ENCODE assay signal across 23 cellular contexts in the genomic region with DNA sequence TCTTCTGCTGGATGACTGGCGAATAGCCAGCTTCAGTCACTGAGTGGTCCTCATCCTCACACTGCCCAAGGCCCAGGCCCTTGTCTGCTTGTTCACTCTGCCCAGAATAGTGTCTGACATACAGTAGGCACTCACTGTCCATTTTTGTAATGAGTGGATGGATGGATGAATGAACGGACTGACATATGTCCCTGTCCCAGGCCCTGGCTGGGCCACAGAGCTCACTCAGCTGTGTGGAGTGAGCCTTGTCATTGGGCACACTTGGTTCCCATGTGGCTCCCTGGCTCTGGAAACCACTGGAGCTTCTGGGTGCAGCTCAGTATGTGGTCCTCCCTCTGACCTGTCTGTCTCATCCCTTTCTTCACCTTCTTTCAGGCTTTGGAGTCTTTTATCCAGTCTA. TPM values are rescaled to one million over a fixed set of nuclear protein-coding genes. Genes with fewer than 3 reads are reported as not detected.
A peak's percentile ranks its signal among the peaks of the same experiment; 100 is the strongest.
DNase-seq lines count a peak whose midpoint lies in the region; TF ChIP-seq lines count a peak whose summit lies in the region.
"Had no signal": no experiment of that assay in that cellular context is flagged by ENCODE, and none has a peak within 500 bp of the region (broad histone marks: within the 10 kb centered on the region; RNA-seq: fewer than 3 reads in every experiment).

No MANE protein-coding gene starts in this region.

- H3K27me3 Mint-ChIP-seq in nephron (ENCODE audit: low read depth): peaks cover 38% of the 10 kb centered on the region

- H3K4me3 Mint-ChIP-seq in nephron: peak overlapping the region in 1 of 3 experiments; percentile 25

- TF ChIP-seq CTCF in nephron (IDR thresholded peaks at IDR 0.05; ENCODE audit: unreplicated experiment in 3 of 3): no peak

- POLR2A ChIA-PET in HEK293T (lab: Yijun Ruan, JAX): interaction anchor here (0.6 to 0.7 kb wide), 2 partner anchors 9 to 14 kb away, joined by 3 read pairs; no protein-coding TSS in a partner anchor

- H3K4me3 ChIP-seq in skeletal muscle tissue (ENCODE audit: low read length in 3 of 3): no peak overlapping the region
- H3K4me3 ChIP-seq: HAP-1, PC-9 had no signal

- H3K27ac ChIP-seq in skeletal muscle tissue (ENCODE audit: low read depth, low read length): no peak overlapping the region
- H3K27ac ChIP-seq: 22Rv1, PC-9 had no signal

- H3K9ac ChIP-seq in skeletal muscle tissue (ENCODE audit: low read depth in 1 of 3, low read length in 3 of 3): peak overlapping the region in 2 of 3 donors; percentile 12 to 33

- DNase-seq in DMS 273 (lab: John Stamatoyannopoulos, UW; ENCODE audit: unreplicated experiment) (peak; percentile 99), DMS 273 treated with DMSO at 0.1 percent for 48 hours (lab: John Stamatoyannopoulos, UW) (no peak), NCI-H2029 treated with DMSO at 0.1 percent for 48 hours (lab: John Stamatoyannopoulos, UW) (peak; percentile 100), HEK293T (ENCODE audit: extremely low spot score) (no peak), cerebellum (ENCODE audit: low spot score) (no peak)
- DNase-seq: CD4-positive, CD25-positive, alpha-beta regulatory T cell; DMS53; GOT3; KG1; MM.1S; NCI-H1048; NCI-H1436; NCI-H187; NCI-H2107; NCI-H748 treated with DMSO at 0.1 percent for 48 hours; PC-9; Right ventricle myocardium superior had no signal

- H3K9me3 ChIP-seq in skeletal muscle tissue (ENCODE audit: control insufficient read depth in 3 of 3, low read length in 3 of 3): peaks cover 0 to 2% (median 0%) of the 10 kb centered on the region in 3 donors
- H3K9me3 ChIP-seq: BE2C, HAP-1 had no signal

- CTCF ChIA-PET in HEK293T (lab: Yijun Ruan, JAX): no interaction called here

- no peaks in the 10 kb centered on the region for H3K36me3 Mint-ChIP-seq in nephron (ENCODE audit: low read depth)
- H3K36me3 Mint-ChIP-seq: CD4-positive, CD25-positive, alpha-beta regulatory T cell had no signal

- H3K4me1 Mint-ChIP-seq in nephron: peaks cover 82% of the 10 kb centered on the region
- H3K4me1 Mint-ChIP-seq: CD4-positive, CD25-positive, alpha-beta regulatory T cell had no signal

- H3K27ac Mint-ChIP-seq in nephron: peak overlapping the region; percentile 45 to 68 (median 68)
- H3K27ac Mint-ChIP-seq: CD4-positive, CD25-positive, alpha-beta regulatory T cell had no signal

- no peaks in the 10 kb centered on the region for H3K36me3 ChIP-seq in skeletal muscle tissue (ENCODE audit: control insufficient read depth in 3 of 3, insufficient read depth in 3 of 3, low read length in 3 of 3)
- H3K36me3 ChIP-seq: BE2C, HAP-1 had no signal

- H3K4me1 ChIP-seq in skeletal muscle tissue (ENCODE audit: control insufficient read depth in 3 of 3, insufficient read depth in 3 of 3, low read length in 3 of 3): peaks cover 22 to 52% (median 41%) of the 10 kb centered on the region in 3 donors
- H3K4me1 ChIP-seq: HAP-1 had no signal

- H3K9me3 Mint-ChIP-seq in nephron: peaks cover 3% of the 10 kb centered on the region

- H3K27me3 ChIP-seq in skeletal muscle tissue (ENCODE audit: control insufficient read depth in 3 of 3, insufficient read depth in 3 of 3, low read length in 3 of 3): peaks cover 0 to 7% (median 0%) of the 10 kb centered on the region in 3 donors
- H3K27me3 ChIP-seq: BE2C had no signal

TF ChIP-seq in HEK293T, 16 proteins besides CTCF, POLR2A, EP300 and RAD21:
- TF ChIP-seq LEF1 (IDR thresholded peaks at IDR 0.05; ENCODE audit: borderline replicate concordance) (no peak), TARDBP (IDR thresholded peaks at IDR 0.05) (no peak), HDGF (IDR thresholded peaks at IDR 0.05; ENCODE audit: borderline replicate concordance) (no peak)

RNA-seq across cellular contexts. Expression of gene FOXO6, which starts 36.7 kb away (rescaled TPM):
- total RNA-seq in skeletal muscle tissue (2.6 TPM), cerebellum (1.3 TPM)
- total RNA-seq: RPMI7951 had no signal

Comparison
In these comparisons a context has a peak if more than half of its experiments do, and no peak if none do; other contexts are left out.
1. DNase-seq: peak in DMS 273 (single experiment) and NCI-H2029 treated with DMSO at 0.1 percent for 48 hours (single experiment); none in DMS 273 treated with DMSO at 0.1 percent for 48 hours (single experiment), HEK293T (single experiment) and cerebellum (single experiment).